ENCODE assay signal across 17 cellular contexts in genomic region chr2:202154613-202155281, GRCh38.
"Had no signal": no experiment of that assay in that cellular context is flagged by ENCODE, and none has a peak within 500 bp of the region (broad histone marks: within the 10 kb centered on the region; RNA-seq: fewer than 3 reads in every experiment).

No MANE protein-coding gene starts in this region.

- DNase-seq: cerebellar nuclear complex; effector CD4-positive, alpha-beta T cell; gastrocnemius medialis; glutamatergic neuron; kidney; left cardiac atrium; left ventricle myocardium superior; mesendoderm; naive thymus-derived CD4-positive, alpha-beta T cell; posterior cingulate gyrus; stimulated activated CD4-positive, alpha-beta T cell treated with anti-CD3 and anti-CD28 coated beads, Interleukin-12 subunit alpha, Interleukin-12 subunit beta, amount 100 ng/mL, for 4 hours; stimulated activated naive CD4-positive, alpha-beta T cell treated with Interleukin-2 at 50 U/mL for 16 hours; trophoblast cell had no signal

- H3K36me3 Mint-ChIP-seq: naive thymus-derived CD4-positive, alpha-beta T cell had no signal

- H3K4me3 ChIP-seq: coronary artery, gastrocnemius medialis, lung had no signal

- H3K27ac Mint-ChIP-seq: naive thymus-derived CD4-positive, alpha-beta T cell had no signal

- H3K27ac ChIP-seq: coronary artery, gastrocnemius medialis had no signal

- ATAC-seq: esophagus mucosa; gastrocnemius medialis; left cardiac atrium; left ventricle myocardium superior; naive thymus-derived CD4-positive, alpha-beta T cell; sciatic nerve had no signal

- H3K36me3 ChIP-seq: gastrocnemius medialis had no signal

- H3K9me3 ChIP-seq: gastrocnemius medialis had no signal

- H3K4me1 Mint-ChIP-seq: naive thymus-derived CD4-positive, alpha-beta T cell had no signal

- H3K4me3 Mint-ChIP-seq: naive thymus-derived CD4-positive, alpha-beta T cell had no signal

- H3K27me3 ChIP-seq: gastrocnemius medialis had no signal

- FAIRE-seq: kidney had no signal
